In genomic region chr3:1275495-1275894, GRCh38 we compare ENCODE assay signal across 1 cellular context.
TF ChIP-seq lines count a peak whose summit lies in the region.

No MANE protein-coding gene starts in this region.

TF ChIP-seq in GM12878, 131 proteins besides CTCF, POLR2A, EP300 and RAD21 (continued from another document):
- TF ChIP-seq NKRF (conservative IDR thresholded peaks at IDR 0.05) (no peak), SIX5 (IDR thresholded peaks at IDR 0.05; ENCODE audit: low read depth, low read length, severe bottlenecking) (no peak), ATF7 (IDR thresholded peaks at IDR 0.05; ENCODE audit: low read depth) (no peak), RAD51 (IDR thresholded peaks at IDR 0.05) (no peak)
